8 cellular contexts compared by ENCODE assay signal in genomic region chr14:68695326-68695768, GRCh38.
DNase-seq lines count a peak whose midpoint lies in the region; ATAC-seq and TF ChIP-seq lines count a peak whose summit lies in the region.

No MANE protein-coding gene starts in this region.

- TF ChIP-seq CTCF in GM12864 (IDR thresholded peaks at IDR 0.05; ENCODE audit: low read depth, low read length, missing control alignments) (no peak), natural killer cell (IDR thresholded peaks at IDR 0.05) (no peak)

- POLR2A ChIA-PET in CD4-positive, alpha-beta memory T cell (lab: Charles Lee; ENCODE audit: partially characterized antibody), result interaction anchor here (1.0 to 2.0 kb wide), 4 partner anchors 9 to 416 kb away, joined by 3 to 15 read pairs (median 3); no protein-coding TSS in a partner anchor

- H3K9me3 Mint-ChIP-seq in natural killer cell, result no peaks in the 10 kb centered on the region
- H3K9me3 Mint-ChIP-seq in CD4-positive, alpha-beta memory T cell, result peaks cover 0 to 3% (median 0%) of the 10 kb centered on the region in 8 donors

- H3K4me2 ChIP-seq in Karpas-422 (ENCODE audit: low read depth, low read length, poor library complexity, severe bottlenecking), result no peak overlapping the region

- CTCF ChIA-PET in CD4-positive, alpha-beta memory T cell (lab: Charles Lee; ENCODE audit: partially characterized antibody), result interaction anchor here (0.7 to 1.4 kb wide), 2 partner anchors 13 to 121 kb away, joined by 3 read pairs; no protein-coding TSS in a partner anchor

- DNase-seq in GM12864 (ENCODE audit: low read depth) (peak; percentile 73), HPDE6-E6E7 (ENCODE audit: extremely low spot score) (peak; percentile 99), astrocyte of the hippocampus (ENCODE audit: low read depth, low spot score) (peak; percentile 95), natural killer cell (peak; percentile 45), Karpas-422 (no peak)
- DNase-seq in CD4-positive, alpha-beta memory T cell, result no peak

- intact Hi-C loops in natural killer cell (cut with micrococcal nuclease), result loop anchor here (2.0 kb wide), 1 partner anchor 97 kb away; the partner anchor contains the start of gene ZFP36L1
- intact Hi-C loops in CD4-positive, alpha-beta memory T cell (cut with micrococcal nuclease), result no loop called here

- peak overlapping the region; percentile 87 to 92 for H3K27ac Mint-ChIP-seq in natural killer cell
- peak overlapping the region in 2 of 7 donors; percentile 13 to 47 for H3K27ac Mint-ChIP-seq in CD4-positive, alpha-beta memory T cell

- peak overlapping the region; percentile 58 for H3K4me3 Mint-ChIP-seq in natural killer cell
- H3K4me3 Mint-ChIP-seq in CD4-positive, alpha-beta memory T cell, result no peak overlapping the region

- peaks cover 0 to 2% of the 10 kb centered on the region in 2 donors for H3K27me3 Mint-ChIP-seq in natural killer cell (ENCODE audit: low read depth in 2 of 2)
- no peaks in the 10 kb centered on the region for H3K27me3 Mint-ChIP-seq in CD4-positive, alpha-beta memory T cell

- no peak overlapping the region for H2AFZ ChIP-seq in Karpas-422 (ENCODE audit: low read length)

- H3K27me3 ChIP-seq in Karpas-422 (ENCODE audit: low read length), result no peaks in the 10 kb centered on the region
- H3K27me3 ChIP-seq in CD4-positive, alpha-beta memory T cell (ENCODE audit: insufficient read depth, low read length), result no peaks in the 10 kb centered on the region

- H3K36me3 ChIP-seq in Karpas-422 (ENCODE audit: insufficient read depth, low read length), result no peaks in the 10 kb centered on the region
- H3K36me3 ChIP-seq in CD4-positive, alpha-beta memory T cell (ENCODE audit: insufficient read depth, low read length), result no peaks in the 10 kb centered on the region

- peaks cover 35 to 45% of the 10 kb centered on the region in 2 donors for H3K4me1 Mint-ChIP-seq in natural killer cell
- H3K4me1 Mint-ChIP-seq in CD4-positive, alpha-beta memory T cell, result peaks cover 5 to 7% (median 6%) of the 10 kb centered on the region in 4 donors

- H3K9me2 ChIP-seq in Karpas-422 (replicated peaks; ENCODE audit: insufficient read depth, low read length), result no peaks in the 10 kb centered on the region

- ATAC-seq in GM21515 (IDR thresholded peaks at IDR 0.05; ENCODE audit: unreplicated experiment), result peak; percentile 76
- peak; percentile 90 to 97 (median 90) for ATAC-seq in natural killer cell
- ATAC-seq in GM18519 (IDR thresholded peaks at IDR 0.05; ENCODE audit: low FRiP score, unreplicated experiment), result no peak

- H3K36me3 Mint-ChIP-seq in natural killer cell, result no peaks in the 10 kb centered on the region
- H3K36me3 Mint-ChIP-seq in CD4-positive, alpha-beta memory T cell, result no peaks in the 10 kb centered on the region

- no peak overlapping the region for H3K9ac ChIP-seq in Karpas-422 (ENCODE audit: low read length)

- peaks cover 7% of the 10 kb centered on the region for H3K4me1 ChIP-seq in Karpas-422 (ENCODE audit: low read length)
- H3K4me1 ChIP-seq in CD4-positive, alpha-beta memory T cell (ENCODE audit: insufficient read depth, low read length), result peaks cover 6% of the 10 kb centered on the region

- H4K20me1 ChIP-seq in Karpas-422 (ENCODE audit: insufficient read depth, low read depth, low read length), result no peaks in the 10 kb centered on the region

- no peaks in the 10 kb centered on the region for H3K9me3 ChIP-seq in Karpas-422 (ENCODE audit: low read length)
- H3K9me3 ChIP-seq in CD4-positive, alpha-beta memory T cell (ENCODE audit: control insufficient read depth in 1 of 2, low read length in 2 of 2), result no peaks in the 10 kb centered on the region

- no peaks in the 10 kb centered on the region for H3K79me2 ChIP-seq in Karpas-422 (ENCODE audit: low read length)

- H3K4me3 ChIP-seq in GM12864 (ENCODE audit: low read depth, low read length) (no peak overlapping the region), Karpas-422 (ENCODE audit: low read length) (no peak overlapping the region)
- no peak overlapping the region for H3K4me3 ChIP-seq in CD4-positive, alpha-beta memory T cell (ENCODE audit: low read length in 2 of 2)

- H3K27ac ChIP-seq in Karpas-422 (ENCODE audit: low read length), result no peak overlapping the region
- H3K27ac ChIP-seq in CD4-positive, alpha-beta memory T cell (ENCODE audit: low read depth, low read length), result no peak overlapping the region

Comparison
In these comparisons a context has a peak if more than half of its experiments do, and no peak if none do; other contexts are left out.
1. DNase-seq: peak in GM12864 (single experiment), HPDE6-E6E7 (single experiment), astrocyte of the hippocampus (single experiment) and natural killer cell (single experiment); none in Karpas-422 (single experiment) and CD4-positive, alpha-beta memory T cell (0 of 5).